In genomic region chr17:12790806-12791148, GRCh38 we compare ENCODE assay signal across 14 cellular contexts. TPM values are rescaled to one million over a fixed set of nuclear protein-coding genes. Genes with fewer than 3 reads are reported as not detected.
DNase-seq lines count a peak whose midpoint lies in the region; ATAC-seq and TF ChIP-seq lines count a peak whose summit lies in the region.
"Had no signal": no experiment of that assay in that cellular context is flagged by ENCODE, and none has a peak within 500 bp of the region (broad histone marks: within the 10 kb centered on the region; RNA-seq: fewer than 3 reads in every experiment).

No MANE protein-coding gene starts in this region.

- peak overlapping the region; percentile 97; the same call in 1 of the 2 replicates for H3K4me3 ChIP-seq in iPS DF 6.9 (ENCODE audit: low read length)

- peak; percentile 12 for DNase-seq in NCI-H82 treated with DMSO at 0.1 percent for 48 hours (lab: John Stamatoyannopoulos, UW; ENCODE audit: unreplicated experiment)
- no peak for DNase-seq in iPS DF 6.9 (ENCODE audit: low read depth, low spot score)
- no peak for DNase-seq in osteocyte (ENCODE audit: extremely low spot score, unreplicated experiment)
- no peak for DNase-seq in midbrain (lab: John Stamatoyannopoulos, UW)
- DNase-seq in occipital lobe (lab: John Stamatoyannopoulos, UW) = no peak
- DNase-seq: activated CD8-positive, alpha-beta memory T cell treated with anti-CD3 and anti-CD28 coated beads for 24 hours; heart right ventricle; KG1; naive thymus-derived CD4-positive, alpha-beta T cell; RPMI8226; T1000 had no signal

- H3K36me3 ChIP-seq in ES-I3 (ENCODE audit: insufficient read depth, low read length) (no peaks in the 10 kb centered on the region), iPS DF 6.9 (ENCODE audit: control insufficient read depth, insufficient read depth, low read length) (no peaks in the 10 kb centered on the region)
- H3K36me3 ChIP-seq: heart right ventricle had no signal

- no peak for TF ChIP-seq CTCF in osteocyte (IDR thresholded peaks at IDR 0.05)

- H3K27me3 Mint-ChIP-seq in osteocyte (ENCODE audit: unreplicated experiment) = peaks cover 14% of the 10 kb centered on the region

- no peaks in the 10 kb centered on the region for H3K9me3 Mint-ChIP-seq in osteocyte (ENCODE audit: unreplicated experiment)

- peaks cover 19% of the 10 kb centered on the region for H3K4me1 Mint-ChIP-seq in osteocyte (ENCODE audit: unreplicated experiment)

- H3K27ac ChIP-seq in iPS DF 6.9 (ENCODE audit: low read length) = no peak overlapping the region

- WGBS in iPS DF 6.9 (ENCODE audit: insufficient coverage, insufficient read length) = no CpG with 5 or more reads among the region's 6 CpGs

- H3K9me3 ChIP-seq in ES-I3 (ENCODE audit: control insufficient read depth, insufficient read depth, low read length) = no peaks in the 10 kb centered on the region
- no peaks in the 10 kb centered on the region for H3K9me3 ChIP-seq in iPS DF 6.9 (ENCODE audit: control insufficient read depth, insufficient read depth, low read length)
- H3K9me3 ChIP-seq: heart right ventricle had no signal

- no peak for ATAC-seq in GM21786 (IDR thresholded peaks at IDR 0.05; ENCODE audit: unreplicated experiment)
- no peak for ATAC-seq in HG03095 (IDR thresholded peaks at IDR 0.05; ENCODE audit: unreplicated experiment)
- ATAC-seq: naive thymus-derived CD4-positive, alpha-beta T cell had no signal

- peak overlapping the region; percentile 87 for H3K4me3 Mint-ChIP-seq in osteocyte (ENCODE audit: unreplicated experiment)

- no peak overlapping the region for H3K27ac Mint-ChIP-seq in osteocyte (ENCODE audit: unreplicated experiment)

- no peaks in the 10 kb centered on the region for H3K36me3 Mint-ChIP-seq in osteocyte (ENCODE audit: unreplicated experiment)

- peak overlapping the region; percentile 87 for H3K9ac ChIP-seq in ES-I3 (ENCODE audit: low read depth, low read length)

- H3K27me3 ChIP-seq in iPS DF 6.9 (ENCODE audit: control insufficient read depth, insufficient read depth, low read length) = no peaks in the 10 kb centered on the region; the same call in 1 of the 2 replicates

- H3K4me1 ChIP-seq in ES-I3 (ENCODE audit: insufficient read depth, low read length) (peaks cover 11% of the 10 kb centered on the region), iPS DF 6.9 (ENCODE audit: control insufficient read depth, insufficient read depth, low read length) (peaks cover 2% of the 10 kb centered on the region; the same call in 1 of the 2 replicates)

RNA-seq across cellular contexts. Expression of gene ARHGAP44, which starts 1.5 kb away (rescaled TPM):
- total RNA-seq in osteocyte (4.9 and 7.2 TPM in 2 replicates), occipital lobe (16.4 TPM)
- total RNA-seq: naive thymus-derived CD4-positive, alpha-beta T cell had no signal
